9 cellular contexts compared by ENCODE assay signal in genomic region chr2:164717000-164717597, GRCh38.
A peak's percentile ranks its signal among the peaks of the same experiment; 100 is the strongest.
DNase-seq lines count a peak whose midpoint lies in the region; ATAC-seq, FAIRE-seq and TF ChIP-seq lines count a peak whose summit lies in the region.
"Had no signal": no experiment of that assay in that cellular context is flagged by ENCODE, and none has a peak within 500 bp of the region (broad histone marks: within the 10 kb centered on the region; RNA-seq: fewer than 3 reads in every experiment).

No MANE protein-coding gene starts in this region.

- H3K27me3 Mint-ChIP-seq in CD4-positive, alpha-beta T cell: no peaks in the 10 kb centered on the region
- H3K27me3 Mint-ChIP-seq in HFFc6 (ENCODE audit: insufficient read depth): no peaks in the 10 kb centered on the region; the same call in 1 of the 2 replicates
- H3K27me3 Mint-ChIP-seq in astrocyte (ENCODE audit: low read depth, unreplicated experiment): no peaks in the 10 kb centered on the region
- no peaks in the 10 kb centered on the region for H3K27me3 Mint-ChIP-seq in effector memory CD8-positive, alpha-beta T cell

- no peak for DNase-seq in CD4-positive, alpha-beta T cell
- DNase-seq in HFFc6 (peak; percentile 33), astrocyte (ENCODE audit: low read depth) (no peak), lower lobe of right lung (no peak), mesenteric fat pad (ENCODE audit: low spot score) (no peak)
- no peak for DNase-seq in effector memory CD8-positive, alpha-beta T cell

- no peaks in the 10 kb centered on the region for H3K36me3 Mint-ChIP-seq in CD4-positive, alpha-beta T cell (ENCODE audit: low read depth)
- no peaks in the 10 kb centered on the region for H3K36me3 Mint-ChIP-seq in HFFc6 (ENCODE audit: low read depth)
- H3K36me3 Mint-ChIP-seq in astrocyte (ENCODE audit: low read depth, unreplicated experiment): no peaks in the 10 kb centered on the region
- no peaks in the 10 kb centered on the region for H3K36me3 Mint-ChIP-seq in effector memory CD8-positive, alpha-beta T cell (ENCODE audit: insufficient read depth)

- H3K9me3 ChIP-seq in CD4-positive, alpha-beta T cell (ENCODE audit: control insufficient read depth, low read length): no peaks in the 10 kb centered on the region
- H3K9me3 ChIP-seq in astrocyte (ENCODE audit: insufficient read depth, low read depth, low read length) (no peaks in the 10 kb centered on the region), lower lobe of right lung (no peaks in the 10 kb centered on the region)
- H3K9me3 ChIP-seq: neutrophil had no signal

- H3K36me3 ChIP-seq in astrocyte (ENCODE audit: insufficient read depth, low read length) (no peaks in the 10 kb centered on the region), lower lobe of right lung (peaks cover 33% of the 10 kb centered on the region)
- H3K36me3 ChIP-seq: neutrophil had no signal

- no peak overlapping the region for H3K9ac ChIP-seq in astrocyte (ENCODE audit: low read length)

- H3K27ac Mint-ChIP-seq in CD4-positive, alpha-beta T cell: no peak overlapping the region
- H3K27ac Mint-ChIP-seq in HFFc6: no peak overlapping the region
- no peak overlapping the region for H3K27ac Mint-ChIP-seq in astrocyte (ENCODE audit: unreplicated experiment)
- H3K27ac Mint-ChIP-seq in effector memory CD8-positive, alpha-beta T cell: no peak overlapping the region

- H3K4me1 ChIP-seq in astrocyte (ENCODE audit: insufficient read depth, low read length) (peaks cover 4% of the 10 kb centered on the region), lower lobe of right lung (peaks cover 7% of the 10 kb centered on the region)

- H3K4me3 Mint-ChIP-seq in CD4-positive, alpha-beta T cell: no peak overlapping the region
- H3K4me3 Mint-ChIP-seq in HFFc6 (no peak overlapping the region), astrocyte (ENCODE audit: unreplicated experiment) (no peak overlapping the region)
- no peak overlapping the region for H3K4me3 Mint-ChIP-seq in effector memory CD8-positive, alpha-beta T cell

- H3K79me2 ChIP-seq in astrocyte (ENCODE audit: insufficient read depth, low read length): no peaks in the 10 kb centered on the region

- CTCF ChIA-PET in CD4-positive, alpha-beta T cell (lab: Charles Lee): no interaction called here

- no peak overlapping the region for H2AFZ ChIP-seq in astrocyte (ENCODE audit: low read depth, low read length)

- H3K27ac ChIP-seq in CD4-positive, alpha-beta T cell (ENCODE audit: low read depth, low read length): no peak overlapping the region
- no peak overlapping the region for H3K27ac ChIP-seq in astrocyte (ENCODE audit: low read depth, low read length)
- H3K27ac ChIP-seq in lower lobe of right lung: no peak overlapping the region
- H3K27ac ChIP-seq: neutrophil had no signal

- H4K20me1 ChIP-seq in astrocyte (ENCODE audit: insufficient read depth, low read length): no peaks in the 10 kb centered on the region

- POLR2A ChIA-PET in CD4-positive, alpha-beta T cell (lab: Charles Lee): no interaction called here

- H3K27me3 ChIP-seq in CD4-positive, alpha-beta T cell (ENCODE audit: control insufficient read depth, insufficient read depth, low read length): no peaks in the 10 kb centered on the region
- H3K27me3 ChIP-seq in astrocyte (ENCODE audit: insufficient read depth, low read length) (no peaks in the 10 kb centered on the region), lower lobe of right lung (ENCODE audit: low read depth) (no peaks in the 10 kb centered on the region)
- H3K27me3 ChIP-seq: neutrophil had no signal

- no peaks in the 10 kb centered on the region for H3K9me3 Mint-ChIP-seq in CD4-positive, alpha-beta T cell
- H3K9me3 Mint-ChIP-seq in HFFc6: no peaks in the 10 kb centered on the region
- no peaks in the 10 kb centered on the region for H3K9me3 Mint-ChIP-seq in astrocyte (ENCODE audit: unreplicated experiment)
- no peaks in the 10 kb centered on the region for H3K9me3 Mint-ChIP-seq in effector memory CD8-positive, alpha-beta T cell

- ATAC-seq in CD4-positive, alpha-beta T cell (ENCODE audit: poor library complexity): no peak
- no peak for ATAC-seq in lower lobe of right lung
- ATAC-seq in effector memory CD8-positive, alpha-beta T cell (replicated peaks): no peak
- no peak for ATAC-seq in HG02970 (IDR thresholded peaks at IDR 0.05; ENCODE audit: low FRiP score, unreplicated experiment)
- ATAC-seq in HG03521 (IDR thresholded peaks at IDR 0.05; ENCODE audit: unreplicated experiment): no peak

- no peaks in the 10 kb centered on the region for H3K4me1 Mint-ChIP-seq in CD4-positive, alpha-beta T cell (ENCODE audit: low read depth)
- H3K4me1 Mint-ChIP-seq in HFFc6 (ENCODE audit: low read depth): peaks cover 31% of the 10 kb centered on the region
- peaks cover 31% of the 10 kb centered on the region for H3K4me1 Mint-ChIP-seq in astrocyte (ENCODE audit: low read depth, unreplicated experiment)
- H3K4me1 Mint-ChIP-seq in effector memory CD8-positive, alpha-beta T cell (ENCODE audit: low read depth in 2 of 2): no peaks in the 10 kb centered on the region

- H3K4me3 ChIP-seq in astrocyte (ENCODE audit: insufficient read depth, low read depth, low read length) (no peak overlapping the region), lower lobe of right lung (no peak overlapping the region)

- intact Hi-C loops in CD4-positive, alpha-beta T cell (cut with DNase I, micrococcal nuclease): no loop called here
- intact Hi-C loops in lower lobe of right lung (cut with DNase I): no loop called here

- FAIRE-seq in astrocyte (lab: Jason Lieb, UNC): no peak

- peak; percentile 43 for TF ChIP-seq CTCF in CD4-positive, alpha-beta T cell (IDR thresholded peaks at IDR 0.05)
- peak; percentile 94 for TF ChIP-seq CTCF in HFFc6 (IDR thresholded peaks at IDR 0.05)
- peak; percentile 67 for TF ChIP-seq CTCF in astrocyte (IDR thresholded peaks at IDR 0.05; ENCODE audit: insufficient read depth, low read depth, low read length)
- peak; percentile 54 for TF ChIP-seq CTCF in lower lobe of right lung (IDR thresholded peaks at IDR 0.05)

- H3K4me2 ChIP-seq in astrocyte (ENCODE audit: low read length): no peak overlapping the region

Comparison
In these comparisons a context has a peak if more than half of its experiments do, and no peak if none do; other contexts are left out.
1. CTCF ChIP-seq: peak in every context shown above with its lines; median percentile 94 in HFFc6; 67 in astrocyte; 54 in lower lobe of right lung; 43 in CD4-positive, alpha-beta T cell.